Comparison of ENCODE assay signal across 8 cellular contexts in the genomic region with DNA sequence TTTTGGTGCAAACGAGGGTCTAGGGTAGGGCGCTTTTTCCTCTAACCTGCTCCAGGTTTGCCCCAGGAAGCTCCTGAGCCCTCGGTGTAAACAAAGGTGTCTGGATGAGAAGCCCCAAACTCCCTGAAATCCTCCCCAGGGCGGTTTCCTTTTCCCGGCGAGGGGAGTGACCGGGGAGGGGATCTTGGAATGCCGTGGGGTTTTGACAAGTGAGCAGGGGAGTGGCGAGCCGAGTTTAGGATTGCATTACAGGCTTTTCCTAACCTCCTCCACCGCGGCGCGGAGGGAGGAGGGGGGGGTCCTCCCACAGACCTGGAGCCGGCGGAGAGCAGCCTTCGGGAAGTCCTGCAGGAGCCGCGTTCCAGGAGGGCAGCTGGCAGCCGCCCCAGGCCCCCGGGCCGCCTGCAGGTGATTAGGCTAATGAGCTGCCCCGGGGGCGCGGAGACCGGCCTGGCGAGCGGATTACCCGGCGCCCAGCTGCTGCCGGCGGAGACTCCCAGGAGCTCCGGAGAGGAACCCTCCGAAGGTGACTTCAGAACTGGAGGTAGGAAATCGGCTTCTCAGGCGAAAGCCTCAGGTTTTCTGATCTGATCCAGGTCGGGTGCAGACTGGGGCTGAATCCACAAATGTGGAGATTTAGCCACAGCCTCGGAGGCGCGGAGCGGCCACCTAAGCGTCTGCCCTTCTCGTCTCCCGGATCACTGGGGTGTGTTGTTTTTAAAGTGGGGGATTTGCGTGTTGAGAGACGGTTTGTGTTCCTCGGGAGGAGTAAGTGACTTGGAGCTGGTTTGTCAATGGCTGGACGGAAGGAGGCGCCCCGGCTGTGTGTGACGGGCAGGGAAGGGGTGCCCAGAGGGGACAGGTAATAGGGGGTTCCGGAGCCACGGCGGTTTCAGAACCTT.
DNase-seq lines count a peak whose midpoint lies in the region; ATAC-seq, FAIRE-seq and TF ChIP-seq lines count a peak whose summit lies in the region.

No MANE protein-coding gene starts in this region.

- ATAC-seq in pancreas (peak; percentile 75 to 83 (median 77)), GM18502 (IDR thresholded peaks at IDR 0.05; ENCODE audit: poor library complexity, unreplicated experiment) (no peak)

- no peaks in the 10 kb centered on the region for H3K79me2 ChIP-seq in PC-9 (ENCODE audit: low read depth)

- intact Hi-C loops in left ventricle myocardium inferior (cut with micrococcal nuclease) = no loop called here
- intact Hi-C loops in pancreas (cut with DNase I) = no loop called here
- intact Hi-C loops in PC-9 (cut with micrococcal nuclease; ENCODE audit: unreplicated experiment) = no loop called here

- H2AFZ ChIP-seq in PC-9 = no peak overlapping the region

- H3K9me3 ChIP-seq in left ventricle myocardium inferior (replicated peaks) = peaks cover 15% of the 10 kb centered on the region
- no peaks in the 10 kb centered on the region for H3K9me3 ChIP-seq in pancreas
- no peaks in the 10 kb centered on the region; the same call in none of the 2 replicates for H3K9me3 ChIP-seq in PC-9 (ENCODE audit: insufficient read depth, low read depth)

- DNase-seq in C1 segment of cervical spinal cord (lab: John Stamatoyannopoulos, UW) (peak in 12 of 14 donors; percentile 9 to 65 (median 38)), NCI-H2171 treated with DMSO at 0.1 percent for 48 hours (lab: John Stamatoyannopoulos, UW) (peak; percentile 62), amniotic epithelial cell (ENCODE audit: low read depth) (peak; percentile 50), left ventricle myocardium inferior (peak; percentile 54), pancreas (peak; percentile 11 to 76 (median 36)), KG1 (lab: John Stamatoyannopoulos, UW) (no peak), PC-9 (no peak)

- H3K4me1 ChIP-seq in left ventricle myocardium inferior = peaks cover 52% of the 10 kb centered on the region
- H3K4me1 ChIP-seq in pancreas = no peaks in the 10 kb centered on the region
- no peaks in the 10 kb centered on the region for H3K4me1 ChIP-seq in PC-9 (replicated peaks; ENCODE audit: insufficient read depth)

- POLR2A ChIA-PET in PC-9 (lab: Charles Lee; ENCODE audit: unreplicated experiment) = interaction anchor here (0.6 kb wide), 1 partner anchor 1917 kb away, joined by 4 read pairs; no protein-coding TSS in a partner anchor

- no peak for TF ChIP-seq CTCF in left ventricle myocardium inferior (IDR thresholded peaks at IDR 0.05; ENCODE audit: borderline replicate concordance)
- no peak for TF ChIP-seq CTCF in pancreas (IDR thresholded peaks at IDR 0.05)
- no peak for TF ChIP-seq CTCF in PC-9 (conservative IDR thresholded peaks at IDR 0.05)

- H3K4me3 ChIP-seq in left ventricle myocardium inferior (peak overlapping the region; percentile 79), pancreas (peak overlapping the region; percentile 32 to 60 (median 40)), PC-9 (no peak overlapping the region)

- no peaks in the 10 kb centered on the region for H4K20me1 ChIP-seq in PC-9 (ENCODE audit: insufficient read depth)

- H3K36me3 ChIP-seq in left ventricle myocardium inferior (peaks cover 36% of the 10 kb centered on the region), pancreas (no peaks in the 10 kb centered on the region), PC-9 (ENCODE audit: low read depth) (no peaks in the 10 kb centered on the region)

- BruUV-seq in PC-9 (replicated peaks; lab: Mats Ljungman, UMichigan) = no TSS peak

- H3K9me2 ChIP-seq in PC-9 (ENCODE audit: insufficient read depth) = no peaks in the 10 kb centered on the region

- CTCF ChIA-PET in PC-9 (lab: Charles Lee) = no interaction called here

- H3K27ac ChIP-seq in left ventricle myocardium inferior (replicated peaks) = peak overlapping the region; percentile 91
- H3K27ac ChIP-seq in pancreas = peak overlapping the region in 2 of 4 donors; percentile 11 to 18
- H3K27ac ChIP-seq in PC-9 = no peak overlapping the region

- no peaks in the 10 kb centered on the region for H3F3A ChIP-seq in PC-9 (ENCODE audit: insufficient read depth, low read depth)

- 2 to 3% methylated on average over 49 to 54 of the region's 54 CpGs for WGBS in pancreas, 2 donors

- H3K27me3 ChIP-seq in left ventricle myocardium inferior (ENCODE audit: low read depth) (no peaks in the 10 kb centered on the region), pancreas (no peaks in the 10 kb centered on the region), PC-9 (ENCODE audit: insufficient read depth, low read depth) (peaks cover 79% of the 10 kb centered on the region)

- no peak for FAIRE-seq in pancreas (lab: Jason Lieb, UNC)

- no peak overlapping the region for H3K4me2 ChIP-seq in PC-9

Comparison
In these comparisons a context has a peak if more than half of its experiments do, and no peak if none do; other contexts are left out.
1. DNase-seq: peak in C1 segment of cervical spinal cord (12 of 14), NCI-H2171 treated with DMSO at 0.1 percent for 48 hours (single experiment), amniotic epithelial cell (single experiment), left ventricle myocardium inferior (single experiment) and pancreas (6 of 6); none in KG1 (single experiment) and PC-9 (0 of 2).